Comparison of ENCODE assay signal across 27 cellular contexts in genomic region chr12:124486346-124486963, GRCh38.
DNase-seq lines count a peak whose midpoint lies in the region; ATAC-seq and TF ChIP-seq lines count a peak whose summit lies in the region.
"Had no signal": no experiment of that assay in that cellular context is flagged by ENCODE, and none has a peak within 500 bp of the region (broad histone marks: within the 10 kb centered on the region; RNA-seq: fewer than 3 reads in every experiment).

No MANE protein-coding gene starts in this region.

- peaks cover 49% of the 10 kb centered on the region for H3K36me3 ChIP-seq in IMR-90 (ENCODE audit: control insufficient read depth, insufficient read depth, low read length)
- H3K36me3 ChIP-seq in trophoblast cell (ENCODE audit: control insufficient read depth in 1 of 2, insufficient read depth in 2 of 2, low read length in 2 of 2), result peaks cover 56 to 60% of the 10 kb centered on the region in 2 experiments
- H3K36me3 ChIP-seq in effector memory CD4-positive, alpha-beta T cell (ENCODE audit: control insufficient read depth, insufficient read depth, low read length), result peaks cover 17% of the 10 kb centered on the region

- in situ Hi-C loops in IMR-90 (cut with MboI; ENCODE audit: low sequenced_read_pairs), result no loop called here

- TF ChIP-seq POLR2A in IMR-90 (IDR thresholded peaks at IDR 0.05; ENCODE audit: low read depth, low read length), result no peak

- WGBS in IMR-90 (ENCODE audit: extremely low coverage in 2 of 2, insufficient read length in 1 of 2), 2 experiments, result 93% methylated on average over 3 of the region's 26 CpGs; no CpG with 5 or more reads in 1 of the 2 experiments
- no CpG with 5 or more reads among the region's 26 CpGs for WGBS in trophoblast cell (ENCODE audit: extremely low coverage, insufficient coverage, insufficient read length)

- H3K9ac ChIP-seq in IMR-90 (ENCODE audit: low read depth, low read length) (no peak overlapping the region), trophoblast cell (ENCODE audit: low read length) (no peak overlapping the region)
- H3K9ac ChIP-seq: GM23248 had no signal

- no peak overlapping the region for H3K4me2 ChIP-seq in IMR-90 (ENCODE audit: low read depth, low read length)
- no peak overlapping the region for H3K4me2 ChIP-seq in trophoblast cell (ENCODE audit: low read length)

- no peak overlapping the region for H4K91ac ChIP-seq in IMR-90 (ENCODE audit: insufficient read depth, low read depth, low read length)
- H4K91ac ChIP-seq in trophoblast cell (ENCODE audit: low read depth, low read length), result no peak overlapping the region

- CTCF ChIA-PET in IMR-90 (lab: Yijun Ruan, JAX), result no interaction called here

- H3K9me3 ChIP-seq in IMR-90 (ENCODE audit: control insufficient read depth, insufficient read depth, low read length) (no peaks in the 10 kb centered on the region), trophoblast cell (ENCODE audit: insufficient read depth, low read depth, low read length) (peaks cover 2% of the 10 kb centered on the region)
- H3K9me3 ChIP-seq in effector memory CD4-positive, alpha-beta T cell (ENCODE audit: control insufficient read depth, low read length), result no peaks in the 10 kb centered on the region
- H3K9me3 ChIP-seq: lower lobe of right lung, mucosa of descending colon had no signal

- intact Hi-C loops in IMR-90 (cut with micrococcal nuclease), result no loop called here
- intact Hi-C loops in left cardiac atrium (cut with DNase I), result no loop called here

- H3K56ac ChIP-seq in IMR-90 (ENCODE audit: extremely low read depth, insufficient read depth, low read length), result no peak overlapping the region

- TF ChIP-seq RAD21 in IMR-90 (IDR thresholded peaks at IDR 0.05; ENCODE audit: low read length), result no peak

- no peak overlapping the region for H2BK120ac ChIP-seq in IMR-90 (ENCODE audit: low read depth, low read length)
- H2BK120ac ChIP-seq in trophoblast cell (ENCODE audit: insufficient read depth, low read length, poor library complexity), result no peak overlapping the region

- H4K20me1 ChIP-seq in IMR-90 (ENCODE audit: insufficient read depth, low read length), result peaks cover 77% of the 10 kb centered on the region

- H3K27ac ChIP-seq in IMR-90 (ENCODE audit: insufficient read depth, low read length), result no peak overlapping the region
- peak overlapping the region; percentile 44 for H3K27ac ChIP-seq in caudate nucleus (ENCODE audit: low read depth, low read length)
- no peak overlapping the region for H3K27ac ChIP-seq in trophoblast cell (ENCODE audit: low read depth, low read length)
- no peak overlapping the region for H3K27ac ChIP-seq in effector memory CD4-positive, alpha-beta T cell (ENCODE audit: insufficient read depth, low read length, poor library complexity, severe bottlenecking)
- H3K27ac ChIP-seq: epithelial cell of prostate, GM23248 had no signal

- H2BK12ac ChIP-seq in trophoblast cell (ENCODE audit: low read length), result no peak overlapping the region

- H4K12ac ChIP-seq in trophoblast cell (ENCODE audit: low read depth, low read length), result no peak overlapping the region

- peaks cover 3% of the 10 kb centered on the region; the same call in 1 of the 2 replicates for H3K9me1 ChIP-seq in IMR-90 (ENCODE audit: insufficient read depth, low read length)

- no peak overlapping the region for H4K5ac ChIP-seq in IMR-90 (ENCODE audit: low read depth, low read length)

- H4K8ac ChIP-seq in IMR-90 (ENCODE audit: low read depth in 2 of 2, low read length in 2 of 2) (no peak overlapping the region), trophoblast cell (ENCODE audit: low read depth, low read length) (no peak overlapping the region)

- no peak overlapping the region for H2AK5ac ChIP-seq in IMR-90 (ENCODE audit: low read depth, low read length)
- H2AK5ac ChIP-seq in trophoblast cell (ENCODE audit: low read length), result no peak overlapping the region

- H2BK20ac ChIP-seq in IMR-90 (ENCODE audit: low read depth, low read length), result no peak overlapping the region

- H3K4me1 ChIP-seq in IMR-90 (ENCODE audit: control insufficient read depth, insufficient read depth, low read length) (peaks cover 2% of the 10 kb centered on the region; the same call in 1 of the 2 replicates), trophoblast cell (ENCODE audit: control insufficient read depth in 1 of 2, insufficient read depth in 2 of 2, low read length in 2 of 2) (no peaks in the 10 kb centered on the region)
- H3K4me1 ChIP-seq in effector memory CD4-positive, alpha-beta T cell (ENCODE audit: control insufficient read depth, insufficient read depth, low read length, poor library complexity, severe bottlenecking), result no peaks in the 10 kb centered on the region

- ATAC-seq in IMR-90 (ENCODE audit: low read depth) (no peak), left cardiac atrium (no peak), HG02571 (IDR thresholded peaks at IDR 0.05; ENCODE audit: unreplicated experiment) (no peak)
- ATAC-seq: activated CD8-positive, alpha-beta memory T cell treated with anti-CD3 and anti-CD28 coated beads, Interleukin-2, amount 10 ng/mL, durations not matched to agents 7 days and 5 days; activated T-cell treated with anti-CD3 and anti-CD28 coated beads, Interleukin-2, amount 50 U/mL, for 4 hours; lower lobe of right lung; mucosa of descending colon; natural killer cell; stimulated activated memory B cell treated with anti-CD40 and anti-IgM and Interleukin-4, amounts not matched to agents 10 μg/mL and 1 μg/mL and 100 μg/mL, for 72 hours had no signal

- H2BK15ac ChIP-seq in IMR-90 (ENCODE audit: low read depth, low read length), result no peak overlapping the region

- H3K79me2 ChIP-seq in trophoblast cell (ENCODE audit: control insufficient read depth, insufficient read depth, low read length, poor library complexity), result no peaks in the 10 kb centered on the region

- dilution Hi-C loops in IMR-90 (cut with HindIII; ENCODE audit: low sequenced_read_pairs, unreplicated experiment), result no loop called here

- no peak for TF ChIP-seq CTCF in IMR-90 (conservative IDR thresholded peaks at IDR 0.05; ENCODE audit: low read depth, low read length)

- H2AFZ ChIP-seq in IMR-90 (replicated peaks; ENCODE audit: low read length, poor library complexity) (peak overlapping the region; percentile 23), trophoblast cell (ENCODE audit: insufficient read depth, low read length, poor library complexity) (no peak overlapping the region)
- H2AFZ ChIP-seq: GM23248 had no signal

- no peak overlapping the region for H2BK5ac ChIP-seq in IMR-90 (ENCODE audit: low read depth, low read length, poor library complexity, severe bottlenecking)
- H2BK5ac ChIP-seq in trophoblast cell (ENCODE audit: low read depth, low read length, poor library complexity), result no peak overlapping the region

- H3K4me3 ChIP-seq in IMR-90 (ENCODE audit: insufficient read depth, low read depth, low read length) (no peak overlapping the region), trophoblast cell (ENCODE audit: low read depth, low read length) (no peak overlapping the region)
- no peak overlapping the region for H3K4me3 ChIP-seq in effector memory CD4-positive, alpha-beta T cell (ENCODE audit: insufficient read depth, low read depth, low read length, poor library complexity, severe bottlenecking)
- H3K4me3 ChIP-seq: GM23248, lower lobe of right lung, mucosa of descending colon had no signal

- no peak overlapping the region for H3K14ac ChIP-seq in IMR-90 (replicated peaks; ENCODE audit: low read depth, low read length)
- no peak overlapping the region for H3K14ac ChIP-seq in trophoblast cell (ENCODE audit: low read length)

- POLR2A ChIA-PET in IMR-90 (lab: Charles Lee; ENCODE audit: unreplicated experiment), result no interaction called here

- H3K23ac ChIP-seq in IMR-90 (ENCODE audit: low read depth, low read length) (no peak overlapping the region), trophoblast cell (ENCODE audit: low read length) (no peak overlapping the region)

- no peak overlapping the region for H3K18ac ChIP-seq in IMR-90 (ENCODE audit: low read depth, low read length)
- peak overlapping the region; percentile 16 for H3K18ac ChIP-seq in trophoblast cell (ENCODE audit: low read length)

- H3K27me3 ChIP-seq in IMR-90 (ENCODE audit: control insufficient read depth, insufficient read depth, low read length) (no peaks in the 10 kb centered on the region), trophoblast cell (ENCODE audit: insufficient read depth, low read length) (no peaks in the 10 kb centered on the region)
- H3K27me3 ChIP-seq in effector memory CD4-positive, alpha-beta T cell (replicated peaks; ENCODE audit: control insufficient read depth, insufficient read depth, low read length, poor library complexity, severe bottlenecking), result no peaks in the 10 kb centered on the region

- H3K4ac ChIP-seq in IMR-90 (ENCODE audit: low read depth, low read length), result no peak overlapping the region
- no peak overlapping the region for H3K4ac ChIP-seq in trophoblast cell (ENCODE audit: low read depth, low read length)

- H2AK9ac ChIP-seq in IMR-90 (replicated peaks; ENCODE audit: low read depth, low read length, poor library complexity), result no peak overlapping the region

- DNase-seq in IMR-90 (no peak), caudate nucleus (lab: John Stamatoyannopoulos, UW) (no peak), left cardiac atrium (peak; percentile 21), trophoblast cell (no peak), NCI-H2107 (lab: John Stamatoyannopoulos, UW) (no peak)
- no peak for DNase-seq in effector memory CD4-positive, alpha-beta T cell
- DNase-seq: activated B cell treated with CpG ODN at 0.5 μM for 24 hours; activated CD8-positive, alpha-beta memory T cell treated with anti-CD3 and anti-CD28 coated beads, Interleukin-2, amount 10 ng/mL, durations not matched to agents 7 days and 5 days; activated gamma-delta T cell treated with Interleukin-2 at 50 U/mL for 16 hours; activated T-cell treated with anti-CD3 and anti-CD28 coated beads, Interleukin-2, amount 50 U/mL, for 4 hours; CD4-positive, alpha-beta T cell; cerebellar nuclear complex; GM23248; HFFc6; islet precursor cell; lower lobe of right lung; MM.1S; natural killer cell; NCI-H1105 treated with DMSO at 0.1 percent for 48 hours; NCI-H187 treated with DMSO at 0.1 percent for 48 hours; NCI-H2171 treated with DMSO at 0.1 percent for 48 hours; NCI-H510A; RPMI8226 had no signal

- peaks cover 43 to 80% of the 10 kb centered on the region in 2 experiments for H3K79me1 ChIP-seq in IMR-90 (ENCODE audit: low read depth in 1 of 2, low read length in 2 of 2)
- no peaks in the 10 kb centered on the region for H3K79me1 ChIP-seq in trophoblast cell (ENCODE audit: low read length)

- no TSS peak for BruUV-seq in IMR-90 (replicated peaks; lab: Mats Ljungman, UMichigan)

TF ChIP-seq in IMR-90, 13 proteins besides CTCF, POLR2A, EP300 and RAD21 (continues in another document):
- TF ChIP-seq MXI1 (IDR thresholded peaks at IDR 0.05; ENCODE audit: borderline replicate concordance, low read depth, low read length), result no peak
- no peak for TF ChIP-seq NFE2L2 (IDR thresholded peaks at IDR 0.05; ENCODE audit: low read depth, low read length)
- TF ChIP-seq MAFK (IDR thresholded peaks at IDR 0.05; ENCODE audit: low read depth, low read length), result no peak
- no peak for TF ChIP-seq FOS (IDR thresholded peaks at IDR 0.05; ENCODE audit: low read depth, low read length)
- no peak for TF ChIP-seq MAZ (IDR thresholded peaks at IDR 0.05; ENCODE audit: borderline replicate concordance, low read depth, low read length)
- TF ChIP-seq CHD1 (IDR thresholded peaks at IDR 0.05; ENCODE audit: low read depth, low read length), result no peak
- no peak for TF ChIP-seq RCOR1 (IDR thresholded peaks at IDR 0.05; ENCODE audit: insufficient replicate concordance, low read length)
